ENCODE assay signal across 1 cellular context in genomic region chr11:111719379-111719778, GRCh38.
TF ChIP-seq lines count a peak whose summit lies in the region.

No MANE protein-coding gene starts in this region.

TF ChIP-seq in GM23338, 12 proteins besides CTCF, POLR2A, EP300 and RAD21:
- no peak for TF ChIP-seq ZNF462 (CRISPR knock-in tag; IDR thresholded peaks at IDR 0.05)
- TF ChIP-seq STAT1 (IDR thresholded peaks at IDR 0.05; ENCODE audit: unreplicated experiment), result no peak
- TF ChIP-seq POLR2AphosphoS5 (IDR thresholded peaks at IDR 0.05; ENCODE audit: low read depth), result no peak
- TF ChIP-seq EZH2phosphoT487 (IDR thresholded peaks at IDR 0.05; ENCODE audit: unreplicated experiment), result no peak
- no peak for TF ChIP-seq EZH2 (IDR thresholded peaks at IDR 0.05; ENCODE audit: low read depth, unreplicated experiment)
- TF ChIP-seq JUNB (IDR thresholded peaks at IDR 0.05; ENCODE audit: unreplicated experiment), result no peak
- TF ChIP-seq ZNF331 (CRISPR knock-in tag; IDR thresholded peaks at IDR 0.05; ENCODE audit: low read depth), result no peak
- no peak for TF ChIP-seq ETS1 (IDR thresholded peaks at IDR 0.05)
- no peak for TF ChIP-seq NANOG (IDR thresholded peaks at IDR 0.05; ENCODE audit: borderline replicate concordance)
- TF ChIP-seq ZNF114 (CRISPR knock-in tag; IDR thresholded peaks at IDR 0.05), result no peak
- no peak for TF ChIP-seq REST (IDR thresholded peaks at IDR 0.05; ENCODE audit: unreplicated experiment)
